In genomic region chr4:7649741-7650531, GRCh38 we compare ENCODE assay signal across 8 cellular contexts.
A peak's percentile ranks its signal among the peaks of the same experiment; 100 is the strongest.
DNase-seq lines count a peak whose midpoint lies in the region; ATAC-seq and TF ChIP-seq lines count a peak whose summit lies in the region.

No MANE protein-coding gene starts in this region.

- no peaks in the 10 kb centered on the region for H3K79me2 ChIP-seq in DOHH2 (ENCODE audit: control insufficient read depth, low read length)

- H3F3A ChIP-seq in DOHH2 (ENCODE audit: control insufficient read depth, insufficient read depth): peaks cover 3% of the 10 kb centered on the region; the same call in 1 of the 2 replicates

- peaks cover 4% of the 10 kb centered on the region for H3K27me3 Mint-ChIP-seq in type B pancreatic cell

- TF ChIP-seq CTCF in DOHH2 (IDR thresholded peaks at IDR 0.05; ENCODE audit: low read depth, low read length, poor library complexity, severe bottlenecking) (no peak), type B pancreatic cell (conservative IDR thresholded peaks at IDR 0.05) (no peak), gastroesophageal sphincter (IDR thresholded peaks at IDR 0.05) (no peak)

- H4K20me1 ChIP-seq in DOHH2 (ENCODE audit: control insufficient read depth, insufficient read depth, low read depth, low read length): no peaks in the 10 kb centered on the region

- peak overlapping the region; percentile 38 for H3K4me3 ChIP-seq in DOHH2 (ENCODE audit: low read length)
- no peak overlapping the region for H3K4me3 ChIP-seq in gastroesophageal sphincter

- peak; percentile 1 for DNase-seq in SIG-M5 (lab: John Stamatoyannopoulos, UW)
- DNase-seq in activated naive CD4-positive, alpha-beta T cell treated with Interleukin-2 at 50 U/mL for 16 hours: peak; percentile 39
- DNase-seq in lung microvascular endothelial cell (ENCODE audit: low read depth in 2 of 2): peak; percentile 17 to 62
- DNase-seq in type B pancreatic cell (ENCODE audit: extremely low spot score, unreplicated experiment): no peak
- DNase-seq in putamen (ENCODE audit: low spot score): no peak
- no peak for DNase-seq in D341Med (ENCODE audit: low spot score)

- H3K36me3 Mint-ChIP-seq in type B pancreatic cell: no peaks in the 10 kb centered on the region

- H3K4me2 ChIP-seq in DOHH2 (ENCODE audit: low read length): peak overlapping the region; percentile 65

- no peaks in the 10 kb centered on the region for H3K9me3 Mint-ChIP-seq in type B pancreatic cell

- peaks cover 30% of the 10 kb centered on the region for H3K4me1 Mint-ChIP-seq in type B pancreatic cell (ENCODE audit: unreplicated experiment)

- H3K9me3 ChIP-seq in DOHH2 (ENCODE audit: control insufficient read depth, insufficient read depth, low read length): no peaks in the 10 kb centered on the region
- H3K9me3 ChIP-seq in gastroesophageal sphincter: no peaks in the 10 kb centered on the region

- H3K4me1 ChIP-seq in DOHH2 (ENCODE audit: control insufficient read depth, low read length) (peaks cover 41% of the 10 kb centered on the region), gastroesophageal sphincter (peaks cover 0 to 25% (median 0%) of the 10 kb centered on the region in 3 donors)

- no peak for TF ChIP-seq EP300 in gastroesophageal sphincter (IDR thresholded peaks at IDR 0.05)

- H3K27ac Mint-ChIP-seq in type B pancreatic cell: peak overlapping the region; percentile 24

- WGBS in gastroesophageal sphincter (ENCODE audit: low coverage in 1 of 2), 2 donors: 68 to 100% methylated on average over 2 to 7 of the region's 32 CpGs

- no peak for ATAC-seq in gastroesophageal sphincter

- H3K36me3 ChIP-seq in DOHH2 (ENCODE audit: control insufficient read depth, low read length) (no peaks in the 10 kb centered on the region), gastroesophageal sphincter (no peaks in the 10 kb centered on the region)

- H3K27ac ChIP-seq in DOHH2 (ENCODE audit: low read depth, low read length) (peak overlapping the region; percentile 85), gastroesophageal sphincter (no peak overlapping the region)

- peak overlapping the region; percentile 8 for H3K4me3 Mint-ChIP-seq in type B pancreatic cell

- H3K27me3 ChIP-seq in DOHH2 (ENCODE audit: control insufficient read depth, low read length) (no peaks in the 10 kb centered on the region), gastroesophageal sphincter (peaks cover 9% of the 10 kb centered on the region)

- H3K9me2 ChIP-seq in DOHH2 (replicated peaks; ENCODE audit: control insufficient read depth, low read length): no peaks in the 10 kb centered on the region

- TF ChIP-seq POLR2A in gastroesophageal sphincter (IDR thresholded peaks at IDR 0.05): no peak

Comparison
In these comparisons a context has a peak if more than half of its experiments do, and no peak if none do; other contexts are left out.
1. DNase-seq: peak in SIG-M5 (single experiment), activated naive CD4-positive, alpha-beta T cell treated with Interleukin-2 at 50 U/mL for 16 hours (single experiment) and lung microvascular endothelial cell (2 of 2); none in type B pancreatic cell (single experiment), putamen (single experiment) and D341Med (single experiment).